Comparison of ENCODE assay signal across 9 cellular contexts in the genomic region with DNA sequence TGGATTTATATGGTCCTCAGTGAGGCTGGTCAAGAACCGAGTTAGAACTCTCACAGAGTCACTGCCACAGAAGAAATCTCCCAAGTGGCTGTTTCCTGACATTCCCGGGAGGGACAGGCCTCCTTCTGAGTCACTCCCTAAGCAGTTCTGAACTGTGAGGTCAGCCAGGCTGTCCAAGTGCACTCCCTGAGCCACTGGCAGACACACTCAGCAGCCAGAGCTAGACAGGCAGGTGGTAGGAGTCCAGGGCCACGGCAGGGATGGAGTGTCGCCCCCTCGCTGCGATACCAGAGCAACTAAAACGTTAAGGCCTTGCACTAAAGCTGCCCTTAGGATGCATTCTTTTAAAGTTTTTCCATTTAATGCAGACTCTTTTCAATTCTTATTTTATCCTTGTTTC. TPM values are rescaled to one million over a fixed set of nuclear protein-coding genes. Genes with fewer than 3 reads are reported as not detected.
DNase-seq lines count a peak whose midpoint lies in the region; ATAC-seq, FAIRE-seq and TF ChIP-seq lines count a peak whose summit lies in the region.
"Had no signal": no experiment of that assay in that cellular context is flagged by ENCODE, and none has a peak within 500 bp of the region (broad histone marks: within the 10 kb centered on the region; RNA-seq: fewer than 3 reads in every experiment).

No MANE protein-coding gene starts in this region.

- no peaks in the 10 kb centered on the region for H3K36me3 Mint-ChIP-seq in nephron progenitor cell (ENCODE audit: low read depth)

- no peak overlapping the region for H3K4me3 Mint-ChIP-seq in nephron progenitor cell

- DNase-seq in Daoy (ENCODE audit: low read depth) = peak; percentile 96
- DNase-seq in RPMI7951 (ENCODE audit: low read depth) = peak; percentile 84
- DNase-seq in fibroblast of gingiva (ENCODE audit: low read depth) = peak; percentile 63
- DNase-seq in posterior vena cava (ENCODE audit: low spot score) = peak; percentile 86
- DNase-seq in GM12892 (ENCODE audit: insufficient read length) = no peak
- DNase-seq in NCI-H446 (lab: John Stamatoyannopoulos, UW) = no peak
- no peak for DNase-seq in nephron progenitor cell
- DNase-seq: activated naive CD4-positive, alpha-beta T cell had no signal

- TF ChIP-seq POLR2A in GM12892 (IDR thresholded peaks at IDR 0.05; ENCODE audit: low read depth, low read length) = no peak

- no peaks in the 10 kb centered on the region for H3K9me3 Mint-ChIP-seq in nephron progenitor cell

- H3K27me3 Mint-ChIP-seq in nephron progenitor cell (ENCODE audit: low read depth, poor library complexity) = peaks cover 15% of the 10 kb centered on the region

- TF ChIP-seq CTCF in nephron progenitor cell (IDR thresholded peaks at IDR 0.05) = no peak

- no peak for ATAC-seq in GM21381 (IDR thresholded peaks at IDR 0.05; ENCODE audit: unreplicated experiment)

- H3K4me1 Mint-ChIP-seq in nephron progenitor cell = peaks cover 4% of the 10 kb centered on the region

- no peak overlapping the region for H3K27ac Mint-ChIP-seq in nephron progenitor cell

- intact Hi-C loops in posterior vena cava (cut with DNase I) = no loop called here

- FAIRE-seq in GM12892 (lab: Jason Lieb, UNC) = no peak

RNA-seq across cellular contexts. Expression of a gene that starts 3.4 kb away (rescaled TPM):
- total RNA-seq in Daoy (2014; rRNA removed; shearing (Covaris generic)) = not detected in 2 replicates
- total RNA-seq in RPMI7951 (2014; rRNA removed; shearing (Covaris generic)) = not detected in 2 replicates
- not detected for total RNA-seq in posterior vena cava
- not detected for polyA plus RNA-seq in GM12892 (2012; ENCODE audit: missing spikeins)

RNA-seq across cellular contexts. Expression of a gene that starts 19.2 kb away (rescaled TPM):
- not detected in 2 replicates for total RNA-seq in Daoy (2014; rRNA removed; shearing (Covaris generic))
- not detected in 2 replicates for total RNA-seq in RPMI7951 (2014; rRNA removed; shearing (Covaris generic))
- total RNA-seq in posterior vena cava = under 1 TPM in 1 of 2 donors, not detected in 1; 0.29 TPM
- polyA plus RNA-seq in GM12892 (2012; ENCODE audit: missing spikeins) = 0.47 TPM

Comparison
In these comparisons a context has a peak if more than half of its experiments do, and no peak if none do; other contexts are left out.
1. DNase-seq: peak in Daoy (single experiment), RPMI7951 (single experiment), fibroblast of gingiva (single experiment) and posterior vena cava (single experiment); none in GM12892 (single experiment), NCI-H446 (0 of 2) and nephron progenitor cell (single experiment).